ENCODE assay signal across 11 cellular contexts in genomic region chr2:74142340-74142739, GRCh38. TPM values are rescaled to one million over a fixed set of nuclear protein-coding genes. Genes with fewer than 3 reads are reported as not detected.
DNase-seq lines count a peak whose midpoint lies in the region; ATAC-seq, FAIRE-seq and TF ChIP-seq lines count a peak whose summit lies in the region.
"Had no signal": no experiment of that assay in that cellular context is flagged by ENCODE, and none has a peak within 500 bp of the region (broad histone marks: within the 10 kb centered on the region; RNA-seq: fewer than 3 reads in every experiment).

No MANE protein-coding gene starts in this region.

- H3K9me3 Mint-ChIP-seq in MCF 10A (ENCODE audit: unreplicated experiment): no peaks in the 10 kb centered on the region
- H3K9me3 Mint-ChIP-seq: CD4-positive, alpha-beta memory T cell had no signal

- no peak overlapping the region for H3K27ac ChIP-seq in mammary epithelial cell (ENCODE audit: insufficient read depth, low read depth, low read length)
- no peak overlapping the region for H3K27ac ChIP-seq in H1 (ENCODE audit: low read depth, low read length)

- CTCF ChIA-PET in MCF 10A (lab: Yijun Ruan, JAX): interaction anchor here (0.9 kb wide), 1 partner anchor 21 kb away, joined by 3 read pairs; no protein-coding TSS in a partner anchor
- CTCF ChIA-PET in mammary epithelial cell (lab: Charles Lee; ENCODE audit: low non-redundant PET): interaction anchor here (0.6 kb wide), 1 partner anchor 318 kb away, joined by 6 read pairs; no protein-coding TSS in a partner anchor
- CTCF ChIA-PET in H1 (lab: Charles Lee; ENCODE audit: partially characterized antibody): interaction anchor here (0.8 to 2.0 kb wide), 13 partner anchors 9 to 320 kb away, joined by 3 to 12 read pairs (median 3); partner anchors contain the start of gene MOB1A

- H2BK12ac ChIP-seq in H1 (ENCODE audit: low read depth, low read length): no peak overlapping the region

- H4K20me1 ChIP-seq in mammary epithelial cell (ENCODE audit: insufficient read depth, low read length) (no peaks in the 10 kb centered on the region), H1 (replicated peaks in 1 of 2; ENCODE audit: control insufficient read depth in 1 of 2, insufficient read depth in 2 of 2, low read length in 2 of 2) (peaks cover 5 to 10% of the 10 kb centered on the region in 2 experiments)

- no peak overlapping the region for H2BK120ac ChIP-seq in H1 (replicated peaks; ENCODE audit: low read depth, low read length)

- H3K23ac ChIP-seq in H1 (ENCODE audit: insufficient read length): no peak overlapping the region

- H3K18ac ChIP-seq in H1 (ENCODE audit: extremely low read depth, low read length): no peak overlapping the region

- no peak overlapping the region for H3K4me3 Mint-ChIP-seq in MCF 10A (ENCODE audit: unreplicated experiment)
- H3K4me3 Mint-ChIP-seq: CD4-positive, alpha-beta memory T cell had no signal

- H3K9me3 ChIP-seq in mammary epithelial cell (replicated peaks; ENCODE audit: insufficient read depth, low read length) (no peaks in the 10 kb centered on the region), H1 (ENCODE audit: insufficient read depth in 2 of 2, low read depth in 1 of 2, low read length in 1 of 2) (no peaks in the 10 kb centered on the region)

- H3K4me1 ChIP-seq in mammary epithelial cell (ENCODE audit: insufficient read depth, low read length): peaks cover 10% of the 10 kb centered on the region
- H3K4me1 ChIP-seq in H1 (replicated peaks in 1 of 4; ENCODE audit: control insufficient read depth in 3 of 4, insufficient read depth in 4 of 4, low read length in 3 of 4): peaks cover 0 to 5% (median 2%) of the 10 kb centered on the region in 4 experiments; a peak in 3 of 7 replicates

- dilution Hi-C loops in mammary epithelial cell (cut with HindIII; ENCODE audit: low sequenced_read_pairs): no loop called here

- TF ChIP-seq EP300 in H1 (IDR thresholded peaks at IDR 0.05; ENCODE audit: borderline replicate concordance in 1 of 2, low read depth in 2 of 2, low read length in 2 of 2): no peak

- no peak overlapping the region for H3K9ac ChIP-seq in mammary epithelial cell (ENCODE audit: insufficient read depth, low read length)
- no peak overlapping the region for H3K9ac ChIP-seq in H1 (replicated peaks in 1 of 4; ENCODE audit: extremely low read depth in 1 of 4, low read depth in 3 of 4, low read length in 3 of 4)

- ATAC-seq in HG03521 (IDR thresholded peaks at IDR 0.05; ENCODE audit: unreplicated experiment): no peak
- ATAC-seq in Right ventricle myocardium superior (ENCODE audit: poor library complexity): no peak
- ATAC-seq: left colon had no signal

- no peak overlapping the region for H3K27ac Mint-ChIP-seq in MCF 10A (ENCODE audit: low read depth, unreplicated experiment)

- H3K4me3 ChIP-seq in mammary epithelial cell (replicated peaks in 1 of 3; ENCODE audit: insufficient read depth in 1 of 3, low read depth in 2 of 3, low read length in 3 of 3): no peak overlapping the region
- H3K4me3 ChIP-seq in H1 (ENCODE audit: extremely low read depth in 1 of 4, insufficient read depth in 2 of 4, low read depth in 3 of 4, low read length in 4 of 4): no peak overlapping the region

- H3K79me2 ChIP-seq in mammary epithelial cell (ENCODE audit: insufficient read depth, low read length) (peaks cover 19% of the 10 kb centered on the region), H1 (ENCODE audit: control insufficient read depth in 1 of 2, insufficient read depth in 2 of 2, low read length in 2 of 2) (peaks cover 0 to 10% of the 10 kb centered on the region in 2 experiments; a peak in 2 of 4 replicates)

- no peak overlapping the region for H4K5ac ChIP-seq in H1 (ENCODE audit: insufficient read length, low read depth, low read length)

- no peak overlapping the region for H2BK15ac ChIP-seq in H1 (ENCODE audit: low read length)

- H2BK5ac ChIP-seq in H1 (ENCODE audit: low read depth, low read length): no peak overlapping the region

- H3K56ac ChIP-seq in H1 (replicated peaks; ENCODE audit: insufficient read length, low read depth, low read length): no peak overlapping the region

- no peak overlapping the region for H2AFZ ChIP-seq in mammary epithelial cell (ENCODE audit: low read depth, low read length)
- no peak overlapping the region for H2AFZ ChIP-seq in H1 (ENCODE audit: low read length)

- no peaks in the 10 kb centered on the region for H3K27me3 ChIP-seq in mammary epithelial cell (ENCODE audit: insufficient read depth, low read length)
- H3K27me3 ChIP-seq in H1 (replicated peaks in 1 of 4; ENCODE audit: control insufficient read depth in 3 of 4, extremely low read depth in 1 of 4, insufficient read depth in 3 of 4, low read length in 3 of 4): no peaks in the 10 kb centered on the region

- H4K91ac ChIP-seq in H1 (replicated peaks; ENCODE audit: insufficient read length, low read length): no peak overlapping the region

- H3K14ac ChIP-seq in H1 (ENCODE audit: insufficient read length): no peak overlapping the region

- no peak overlapping the region for H2BK20ac ChIP-seq in H1 (ENCODE audit: low read length)

- peaks cover 7% of the 10 kb centered on the region; the same call in 1 of the 2 replicates for H3K23me2 ChIP-seq in H1 (ENCODE audit: low read depth, low read length)

- H3K27me3 Mint-ChIP-seq in MCF 10A (ENCODE audit: insufficient read depth, unreplicated experiment): no peaks in the 10 kb centered on the region
- H3K27me3 Mint-ChIP-seq: CD4-positive, alpha-beta memory T cell had no signal

- in situ Hi-C loops in mammary epithelial cell (cut with MboI; ENCODE audit: low sequenced_read_pairs in 2 of 2): loop anchor here in 1 of 2 donors (25.0 kb wide), 1 partner anchor 305 kb away; the partner anchor contains the start of gene STAMBP

- H3K79me1 ChIP-seq in H1 (ENCODE audit: low read depth, low read length): peaks cover 5% of the 10 kb centered on the region

- DNase-seq in MCF 10A (ENCODE audit: unreplicated experiment): peak; percentile 12
- DNase-seq in mammary epithelial cell: no peak
- DNase-seq in NCI-H526 treated with DMSO at 0.1 percent for 48 hours (lab: John Stamatoyannopoulos, UW): peak; percentile 9
- DNase-seq in H1 (ENCODE audit: low read depth in 1 of 2, low spot score in 2 of 2): no peak
- DNase-seq in kidney tubule cell (ENCODE audit: low spot score): no peak
- DNase-seq in AG20443 (ENCODE audit: low spot score): no peak
- no peak for DNase-seq in Right ventricle myocardium superior
- DNase-seq: CD4-positive, alpha-beta memory T cell; left colon; NCI-H446 treated with DMSO at 0.1 percent for 48 hours had no signal

- H2AK5ac ChIP-seq in H1 (ENCODE audit: low read depth, low read length): no peak overlapping the region

- H3K4ac ChIP-seq in H1 (replicated peaks; ENCODE audit: insufficient read length, low read depth, low read length): no peak overlapping the region

- H3K4me1 Mint-ChIP-seq in MCF 10A (ENCODE audit: insufficient read depth, unreplicated experiment): peaks cover 6% of the 10 kb centered on the region

- FAIRE-seq in H1 (lab: Jason Lieb, UNC): peak; percentile 78

- H3K36me3 ChIP-seq in mammary epithelial cell (ENCODE audit: insufficient read depth, low read length) (peaks cover 4% of the 10 kb centered on the region), H1 (ENCODE audit: control insufficient read depth in 2 of 4, insufficient read depth in 4 of 4, low read length in 3 of 4) (peaks cover 0 to 16% (median 0%) of the 10 kb centered on the region in 4 experiments; a peak in 2 of 8 replicates)

- peak; percentile 48 to 64 for TF ChIP-seq RAD21 in H1 (IDR thresholded peaks at IDR 0.05 in 1 of 2, conservative IDR thresholded peaks at IDR 0.05 in 1 of 2; ENCODE audit: low read depth in 2 of 2, low read length in 2 of 2)

- TF ChIP-seq CTCF in MCF 10A (IDR thresholded peaks at IDR 0.05; ENCODE audit: unreplicated experiment) (no peak), mammary epithelial cell (conservative IDR thresholded peaks at IDR 0.05 in 1 of 2, IDR thresholded peaks at IDR 0.05 in 1 of 2; ENCODE audit: extremely low read depth in 1 of 2, insufficient read depth in 1 of 2, low read depth in 1 of 2, low read length in 2 of 2) (peak in 1 of 2 donors; percentile 35), H1 (IDR thresholded peaks at IDR 0.05; ENCODE audit: control extremely low read depth in 1 of 3, insufficient read depth in 1 of 3, low read depth in 1 of 3, low read length in 3 of 3) (peak; percentile 44 to 72 (median 46))

- POLR2A ChIA-PET in MCF 10A (lab: Yijun Ruan, JAX): no interaction called here
- POLR2A ChIA-PET in H1 (lab: Charles Lee; ENCODE audit: partially characterized antibody): interaction anchor here (0.6 to 1.6 kb wide), 8 partner anchors 16 to 215 kb away, joined by 3 to 6 read pairs (median 3); partner anchors contain the start of gene DGUOK

- H4K8ac ChIP-seq in H1 (ENCODE audit: extremely low read depth, insufficient read depth, low read length): no peak overlapping the region

- 81% methylated on average over 4 of the region's 6 CpGs for WGBS in mammary epithelial cell (ENCODE audit: low coverage, missing lambda C conversion rate)
- WGBS in H1 (ENCODE audit: extremely low coverage in 1 of 2, insufficient coverage in 1 of 2, insufficient read length in 1 of 2, insufficient replicate concordance in 2 of 2, low coverage in 1 of 2, low lambda C conversion rate in 2 of 2, missing lambda C conversion rate in 1 of 2), 2 experiments: 85 to 100% methylated on average over 1 to 6 of the region's 6 CpGs

- no TSS peak for BruUV-seq in MCF 10A (replicated peaks; lab: Mats Ljungman, UMichigan)
- BruUV-seq in mammary epithelial cell (replicated peaks; lab: Mats Ljungman, UMichigan): no TSS peak

- TF ChIP-seq POLR2A in H1 (IDR thresholded peaks at IDR 0.05; ENCODE audit: control extremely low read depth in 1 of 2, low read depth in 2 of 2, low read length in 2 of 2): no peak

- intact Hi-C loops in MCF 10A (cut with micrococcal nuclease) (no loop called here), mammary epithelial cell (cut with micrococcal nuclease) (no loop called here), Right ventricle myocardium superior (cut with DNase I) (loop anchor here (10.0 kb wide), 2 partner anchors 158 to 318 kb away; partner anchors contain the start of genes STAMBP and TET3)

- H3K4me2 ChIP-seq in mammary epithelial cell (ENCODE audit: insufficient read depth, low read depth, low read length) (no peak overlapping the region), H1 (ENCODE audit: insufficient read depth in 1 of 2, low read depth in 2 of 2, low read length in 2 of 2) (no peak overlapping the region)

- peaks cover 26% of the 10 kb centered on the region for H3K36me3 Mint-ChIP-seq in MCF 10A (ENCODE audit: insufficient read depth, unreplicated experiment)

RNA-seq across cellular contexts. Expression of gene BOLA3, which starts 5.4 kb away (rescaled TPM):
- total RNA-seq in MCF 10A (2022) (72.5 and 83.8 TPM in 2 replicates), mammary epithelial cell (10 to 100 TPM; 20.5 to 80.6 TPM), Right ventricle myocardium superior (89.6 TPM)
- polyA plus RNA-seq in mammary epithelial cell (67.2 TPM), H1 (2011; rRNA removed) (41.5 and 46.1 TPM in 2 replicates)
- not detected for polyA minus RNA-seq in mammary epithelial cell
- total RNA-seq in H1 (2021; fragmentation: NEBNext Ultra II Directional; extraction: Animal tissue kit (Norgen Biotek cat#: 25700)): 67.3 and 68.6 TPM in 2 replicates
- 52.0 TPM for polyA plus RNA-seq in H1 (2011; cell fraction: cytosol; rRNA removed)
- 13.3 TPM for polyA plus RNA-seq in H1 (2011; cell fraction: nucleus; rRNA removed)
- 42.8 to 64.7 TPM (median 51.8 TPM) in 4 replicates for polyA plus RNA-seq in H1 (2012, experiment 1 of 2)
- polyA plus RNA-seq in H1 (2012, experiment 2 of 2): 54.5 TPM
- polyA plus RNA-seq in H1 (2013, experiment 1 of 2): 116 TPM
- 116 TPM for polyA plus RNA-seq in H1 (2013, experiment 2 of 2)
- 5.1 and 5.5 TPM in 2 replicates for polyA minus RNA-seq in H1 (2011; rRNA and poly(A)+ RNA removed)
- polyA minus RNA-seq in H1 (2011; cell fraction: cytosol; rRNA and poly(A)+ RNA removed): 16.7 TPM
- 26.5 TPM for polyA minus RNA-seq in H1 (2011; cell fraction: nucleus; rRNA and poly(A)+ RNA removed)

RNA-seq across cellular contexts. Expression of gene MOB1A, which starts 36.3 kb away (rescaled TPM):
- total RNA-seq in MCF 10A (2022) (92.6 and 97.5 TPM in 2 replicates), mammary epithelial cell (100 to 1,000 TPM; 104 to 125 TPM), Right ventricle myocardium superior (53.1 TPM)
- polyA plus RNA-seq in mammary epithelial cell (36.6 TPM), H1 (2011; rRNA removed) (16.2 and 21.6 TPM in 2 replicates)
- polyA minus RNA-seq in mammary epithelial cell: 123 TPM
- total RNA-seq in H1 (2021; fragmentation: NEBNext Ultra II Directional; extraction: Animal tissue kit (Norgen Biotek cat#: 25700)): 91.7 and 93.9 TPM in 2 replicates
- polyA plus RNA-seq in H1 (2011; cell fraction: cytosol; rRNA removed): 23.6 TPM
- polyA plus RNA-seq in H1 (2011; cell fraction: nucleus; rRNA removed): 8.9 TPM
- polyA plus RNA-seq in H1 (2012, experiment 1 of 2): 20.6 to 48.6 TPM (median 27.5 TPM) in 4 replicates
- 12.7 TPM for polyA plus RNA-seq in H1 (2012, experiment 2 of 2)
- polyA plus RNA-seq in H1 (2013, experiment 1 of 2): 37.4 TPM
- polyA plus RNA-seq in H1 (2013, experiment 2 of 2): 38.3 TPM
- 31.8 and 53.8 TPM in 2 replicates for polyA minus RNA-seq in H1 (2011; rRNA and poly(A)+ RNA removed)
- 22.6 TPM for polyA minus RNA-seq in H1 (2011; cell fraction: cytosol; rRNA and poly(A)+ RNA removed)
- 25.8 TPM for polyA minus RNA-seq in H1 (2011; cell fraction: nucleus; rRNA and poly(A)+ RNA removed)

RNA-seq across cellular contexts. Expression of gene MTHFD2, which starts 56.1 kb away (rescaled TPM):
- total RNA-seq in MCF 10A (2022) (387 and 470 TPM in 2 replicates), mammary epithelial cell (100 to 1,000 TPM; 302 to 350 TPM), Right ventricle myocardium superior (19.0 TPM)
- polyA plus RNA-seq in mammary epithelial cell (187 TPM), H1 (2011; rRNA removed) (99.2 and 99.5 TPM in 2 replicates)
- 119 TPM for polyA minus RNA-seq in mammary epithelial cell
- 260 and 291 TPM in 2 replicates for total RNA-seq in H1 (2021; fragmentation: NEBNext Ultra II Directional; extraction: Animal tissue kit (Norgen Biotek cat#: 25700))
- polyA plus RNA-seq in H1 (2011; cell fraction: cytosol; rRNA removed): 162 TPM
- 126 TPM for polyA plus RNA-seq in H1 (2011; cell fraction: nucleus; rRNA removed)
- polyA plus RNA-seq in H1 (2012, experiment 1 of 2): 182 to 218 TPM (median 193 TPM) in 4 replicates
- polyA plus RNA-seq in H1 (2012, experiment 2 of 2): 36.2 TPM
- 111 TPM for polyA plus RNA-seq in H1 (2013, experiment 1 of 2)
- 121 TPM for polyA plus RNA-seq in H1 (2013, experiment 2 of 2)
- 252 and 265 TPM in 2 replicates for polyA minus RNA-seq in H1 (2011; rRNA and poly(A)+ RNA removed)
- polyA minus RNA-seq in H1 (2011; cell fraction: cytosol; rRNA and poly(A)+ RNA removed): 207 TPM
- 106 TPM for polyA minus RNA-seq in H1 (2011; cell fraction: nucleus; rRNA and poly(A)+ RNA removed)

Comparison
In these comparisons a context has a peak if more than half of its experiments do, and no peak if none do; other contexts are left out.
1. DNase-seq: peak in MCF 10A (single experiment) and NCI-H526 treated with DMSO at 0.1 percent for 48 hours (single experiment); none in mammary epithelial cell (single experiment), H1 (0 of 2), kidney tubule cell (single experiment), AG20443 (single experiment) and Right ventricle myocardium superior (single experiment).
2. RNA of gene MTHFD2, which starts 56.1 kb away (total RNA-seq): 387 to 470 TPM in MCF 10A, 302 to 350 TPM in mammary epithelial cell and 260 to 291 TPM in H1; 19.0 TPM in Right ventricle myocardium superior (single experiment); every median in the first group is over 10 times any median in the second.